Comparison of ENCODE assay signal across 1 cellular context in genomic region chr14:63641473-63642228, GRCh38.
A peak's percentile ranks its signal among the peaks of the same experiment; 100 is the strongest.
TF ChIP-seq lines count a peak whose summit lies in the region.

Gene WDR89 (minus strand): TSS chr14:63641871. CDS start chr14:63599942, 41,929 bp downstream.

TF ChIP-seq in HepG2, 621 proteins besides CTCF, POLR2A, EP300 and RAD21 (continued from another document and continues in another):
- TF ChIP-seq TOE1 (CRISPR knock-in tag; IDR thresholded peaks at IDR 0.05) (peak; percentile 77; the same call in 1 of the 2 replicates), ZNF790 (CRISPR knock-in tag; IDR thresholded peaks at IDR 0.05; ENCODE audit: borderline replicate concordance) (peak; percentile 41; the same call in 1 of the 2 replicates), HNRNPUL1 (IDR thresholded peaks at IDR 0.05; ENCODE audit: low read depth, low read length) (no peak), ZNF720 (CRISPR knock-in tag; IDR thresholded peaks at IDR 0.05) (no peak), ZNF234 (CRISPR knock-in tag; conservative IDR thresholded peaks at IDR 0.05) (no peak), ZNF12 (CRISPR knock-in tag; IDR thresholded peaks at IDR 0.05) (0 out of 2 replicates have a peak, but pooled peaks have one; percentile 53), ZNF18 (CRISPR knock-in tag; IDR thresholded peaks at IDR 0.05; ENCODE audit: insufficient replicate concordance) (peak; percentile 88), NR2F6 (IDR thresholded peaks at IDR 0.05) (peak; percentile 40; the same call in 1 of the 2 replicates), NR2F6 (CRISPR knock-in tag; IDR thresholded peaks at IDR 0.05) (peak; percentile 77), ZNF543 (CRISPR knock-in tag; IDR thresholded peaks at IDR 0.05) (no peak; the same call in 1 of the 2 replicates), ZNF580 (CRISPR knock-in tag; IDR thresholded peaks at IDR 0.05; ENCODE audit: borderline replicate concordance, low read depth) (peak; percentile 94; the same call in 1 of the 2 replicates), ZNF660 (CRISPR knock-in tag; IDR thresholded peaks at IDR 0.05; ENCODE audit: borderline replicate concordance, low read depth) (no peak), ZMAT5 (CRISPR knock-in tag; IDR thresholded peaks at IDR 0.05; ENCODE audit: borderline replicate concordance, low read depth) (no peak), ZBTB21 (CRISPR knock-in tag; IDR thresholded peaks at IDR 0.05) (no peak), E2F1 (CRISPR knock-in tag; IDR thresholded peaks at IDR 0.05) (peak; percentile 73), SCMH1 (CRISPR knock-in tag; IDR thresholded peaks at IDR 0.05; ENCODE audit: borderline replicate concordance) (no peak), ETV5 (CRISPR knock-in tag; IDR thresholded peaks at IDR 0.05; ENCODE audit: borderline replicate concordance) (peak; percentile 28; the same call in 1 of the 2 replicates), TMF1 (CRISPR knock-in tag; IDR thresholded peaks at IDR 0.05; ENCODE audit: low read depth) (peak; percentile 66), ZNF512B (CRISPR knock-in tag; IDR thresholded peaks at IDR 0.05; ENCODE audit: borderline replicate concordance) (no peak), ZNF883 (CRISPR knock-in tag; IDR thresholded peaks at IDR 0.05; ENCODE audit: not compliant biosample characterization) (peak; percentile 81), ZIK1 (CRISPR knock-in tag; IDR thresholded peaks at IDR 0.05; ENCODE audit: borderline replicate concordance, low read depth) (peak; percentile 89; the same call in 1 of the 2 replicates), CENPT (CRISPR knock-in tag; IDR thresholded peaks at IDR 0.05; ENCODE audit: low read depth) (no peak), NFE2L1 (CRISPR knock-in tag; IDR thresholded peaks at IDR 0.05; ENCODE audit: borderline replicate concordance) (peak; percentile 22; the same call in 1 of the 2 replicates), ZNF3 (CRISPR knock-in tag; IDR thresholded peaks at IDR 0.05) (peak; percentile 66; the same call in 1 of the 2 replicates), ZNF75D (CRISPR knock-in tag; IDR thresholded peaks at IDR 0.05; ENCODE audit: borderline replicate concordance) (no peak), ZBTB26 (CRISPR knock-in tag; IDR thresholded peaks at IDR 0.05; ENCODE audit: borderline replicate concordance) (peak; percentile 63; the same call in 1 of the 2 replicates), JDP2 (CRISPR knock-in tag; IDR thresholded peaks at IDR 0.05; ENCODE audit: borderline replicate concordance) (peak; percentile 20; the same call in 1 of the 2 replicates), ZNF121 (CRISPR knock-in tag; IDR thresholded peaks at IDR 0.05) (peak; percentile 83), RERE (CRISPR knock-in tag; IDR thresholded peaks at IDR 0.05; ENCODE audit: low read depth) (no peak), SIX4 (CRISPR knock-in tag; IDR thresholded peaks at IDR 0.05) (no peak; the same call in none of the 2 replicates), ZBTB44 (CRISPR knock-in tag; IDR thresholded peaks at IDR 0.05) (0 out of 2 replicates have a peak, but pooled peaks have one; percentile 60), ATF6 (CRISPR knock-in tag; conservative IDR thresholded peaks at IDR 0.05) (no peak), NFIB (CRISPR knock-in tag; IDR thresholded peaks at IDR 0.05; ENCODE audit: borderline replicate concordance) (no peak), ZNF317 (CRISPR knock-in tag; IDR thresholded peaks at IDR 0.05) (peak; percentile 91), ZNF687 (CRISPR knock-in tag; IDR thresholded peaks at IDR 0.05) (peak; percentile 100)
